ENCODE assay signal across 1 cellular context in the genomic region with DNA sequence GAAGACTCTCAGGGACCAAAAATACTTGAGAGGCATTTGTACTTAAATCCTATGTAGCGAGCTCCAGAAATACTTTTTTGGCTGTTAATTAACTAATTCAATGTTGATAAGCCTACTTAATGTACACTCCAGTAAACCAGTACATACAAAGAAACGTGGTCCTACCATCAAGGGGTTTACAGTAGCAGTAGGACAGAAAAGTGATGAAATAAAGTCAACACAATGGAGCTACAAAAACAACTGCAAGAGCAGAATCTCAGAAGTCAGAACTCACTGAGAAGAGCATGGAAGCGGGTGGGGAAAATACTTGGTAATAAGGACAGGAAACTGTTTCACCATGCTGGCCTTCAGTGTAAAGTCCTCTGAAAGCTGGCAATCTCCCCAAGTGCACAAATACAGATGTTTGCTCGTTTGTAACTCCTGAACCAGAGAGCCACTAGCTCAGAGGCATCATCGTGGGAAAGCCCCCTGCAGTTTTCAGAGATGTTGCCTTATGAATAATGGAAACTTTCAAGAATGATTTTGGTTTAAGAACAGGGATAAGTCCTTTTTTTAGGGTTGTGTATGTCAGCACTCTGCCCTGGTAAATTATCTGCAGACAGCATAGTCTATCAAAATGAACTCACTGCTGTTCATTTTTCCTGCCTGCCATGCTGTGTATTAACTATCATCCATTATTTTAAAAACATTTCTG.
TF ChIP-seq lines count a peak whose summit lies in the region.

No MANE protein-coding gene starts in this region.

TF ChIP-seq in GM12878, 131 proteins besides CTCF, POLR2A, EP300 and RAD21 (continued from another document and continues in another):
- TF ChIP-seq, protein P1, sequence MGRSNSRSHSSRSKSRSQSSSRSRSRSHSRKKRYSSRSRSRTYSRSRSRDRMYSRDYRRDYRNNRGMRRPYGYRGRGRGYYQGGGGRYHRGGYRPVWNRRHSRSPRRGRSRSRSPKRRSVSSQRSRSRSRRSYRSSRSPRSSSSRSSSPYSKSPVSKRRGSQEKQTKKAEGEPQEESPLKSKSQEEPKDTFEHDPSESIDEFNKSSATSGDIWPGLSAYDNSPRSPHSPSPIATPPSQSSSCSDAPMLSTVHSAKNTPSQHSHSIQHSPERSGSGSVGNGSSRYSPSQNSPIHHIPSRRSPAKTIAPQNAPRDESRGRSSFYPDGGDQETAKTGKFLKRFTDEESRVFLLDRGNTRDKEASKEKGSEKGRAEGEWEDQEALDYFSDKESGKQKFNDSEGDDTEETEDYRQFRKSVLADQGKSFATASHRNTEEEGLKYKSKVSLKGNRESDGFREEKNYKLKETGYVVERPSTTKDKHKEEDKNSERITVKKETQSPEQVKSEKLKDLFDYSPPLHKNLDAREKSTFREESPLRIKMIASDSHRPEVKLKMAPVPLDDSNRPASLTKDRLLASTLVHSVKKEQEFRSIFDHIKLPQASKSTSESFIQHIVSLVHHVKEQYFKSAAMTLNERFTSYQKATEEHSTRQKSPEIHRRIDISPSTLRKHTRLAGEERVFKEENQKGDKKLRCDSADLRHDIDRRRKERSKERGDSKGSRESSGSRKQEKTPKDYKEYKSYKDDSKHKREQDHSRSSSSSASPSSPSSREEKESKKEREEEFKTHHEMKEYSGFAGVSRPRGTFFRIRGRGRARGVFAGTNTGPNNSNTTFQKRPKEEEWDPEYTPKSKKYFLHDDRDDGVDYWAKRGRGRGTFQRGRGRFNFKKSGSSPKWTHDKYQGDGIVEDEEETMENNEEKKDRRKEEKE (IDR thresholded peaks at IDR 0.05), result no peak
- TF ChIP-seq SMAD1 (IDR thresholded peaks at IDR 0.05; ENCODE audit: low read depth, partially characterized antibody) (no peak), SMARCA5 (IDR thresholded peaks at IDR 0.05) (no peak), CREM (IDR thresholded peaks at IDR 0.05; ENCODE audit: low read depth) (0 out of 2 replicates have a peak, but pooled peaks have one; percentile 28), FOS (IDR thresholded peaks at IDR 0.05; ENCODE audit: borderline replicate concordance, extremely low read depth, insufficient read length) (no peak), FOXM1 (IDR thresholded peaks at IDR 0.05; ENCODE audit: low read depth, low read length) (peak; percentile 42; the same call in 1 of the 2 replicates), POU2F2 (IDR thresholded peaks at IDR 0.05; ENCODE audit: borderline replicate concordance, low read depth, low read length) (no peak), ATF7 (IDR thresholded peaks at IDR 0.05; ENCODE audit: low read depth) (peak; percentile 45; the same call in 1 of the 2 replicates), SRF (IDR thresholded peaks at IDR 0.05; ENCODE audit: low read depth in 2 of 2, low read length in 2 of 2) (no peak), STAT1 (conservative IDR thresholded peaks at IDR 0.05) (no peak), TCF12 (IDR thresholded peaks at IDR 0.05; ENCODE audit: low read depth, low read length) (0 out of 2 replicates have a peak, but pooled peaks have one; percentile 16), HDGF (IDR thresholded peaks at IDR 0.05) (peak; percentile 51; the same call in 1 of the 2 replicates), SREBF1 (IDR thresholded peaks at IDR 0.05; ENCODE audit: low read length) (no peak), ZNF24 (IDR thresholded peaks at IDR 0.05) (0 out of 2 replicates have a peak, but pooled peaks have one; percentile 10), POLR2AphosphoS5 (IDR thresholded peaks at IDR 0.05; ENCODE audit: low read length) (peak; percentile 36; the same call in 1 of the 2 replicates), BMI1 (IDR thresholded peaks at IDR 0.05; ENCODE audit: borderline replicate concordance) (no peak), RBBP5 (conservative IDR thresholded peaks at IDR 0.05) (no peak), YY1 (IDR thresholded peaks at IDR 0.05; ENCODE audit: low read depth, low read length) (0 out of 2 replicates have a peak, but pooled peaks have one; percentile 22), NFXL1 (IDR thresholded peaks at IDR 0.05; ENCODE audit: borderline replicate concordance) (no peak), PAX8 (IDR thresholded peaks at IDR 0.05) (no peak), KLF5 (IDR thresholded peaks at IDR 0.05; ENCODE audit: partially characterized antibody) (no peak), JUND (IDR thresholded peaks at IDR 0.05; ENCODE audit: low read depth, low read length) (no peak), SP1 (IDR thresholded peaks at IDR 0.05; ENCODE audit: low read depth, low read length) (peak; percentile 19), SUPT20H (IDR thresholded peaks at IDR 0.05; ENCODE audit: borderline replicate concordance, control insufficient read depth, low read depth, low read length) (no peak)
- TF ChIP-seq, protein P2, sequence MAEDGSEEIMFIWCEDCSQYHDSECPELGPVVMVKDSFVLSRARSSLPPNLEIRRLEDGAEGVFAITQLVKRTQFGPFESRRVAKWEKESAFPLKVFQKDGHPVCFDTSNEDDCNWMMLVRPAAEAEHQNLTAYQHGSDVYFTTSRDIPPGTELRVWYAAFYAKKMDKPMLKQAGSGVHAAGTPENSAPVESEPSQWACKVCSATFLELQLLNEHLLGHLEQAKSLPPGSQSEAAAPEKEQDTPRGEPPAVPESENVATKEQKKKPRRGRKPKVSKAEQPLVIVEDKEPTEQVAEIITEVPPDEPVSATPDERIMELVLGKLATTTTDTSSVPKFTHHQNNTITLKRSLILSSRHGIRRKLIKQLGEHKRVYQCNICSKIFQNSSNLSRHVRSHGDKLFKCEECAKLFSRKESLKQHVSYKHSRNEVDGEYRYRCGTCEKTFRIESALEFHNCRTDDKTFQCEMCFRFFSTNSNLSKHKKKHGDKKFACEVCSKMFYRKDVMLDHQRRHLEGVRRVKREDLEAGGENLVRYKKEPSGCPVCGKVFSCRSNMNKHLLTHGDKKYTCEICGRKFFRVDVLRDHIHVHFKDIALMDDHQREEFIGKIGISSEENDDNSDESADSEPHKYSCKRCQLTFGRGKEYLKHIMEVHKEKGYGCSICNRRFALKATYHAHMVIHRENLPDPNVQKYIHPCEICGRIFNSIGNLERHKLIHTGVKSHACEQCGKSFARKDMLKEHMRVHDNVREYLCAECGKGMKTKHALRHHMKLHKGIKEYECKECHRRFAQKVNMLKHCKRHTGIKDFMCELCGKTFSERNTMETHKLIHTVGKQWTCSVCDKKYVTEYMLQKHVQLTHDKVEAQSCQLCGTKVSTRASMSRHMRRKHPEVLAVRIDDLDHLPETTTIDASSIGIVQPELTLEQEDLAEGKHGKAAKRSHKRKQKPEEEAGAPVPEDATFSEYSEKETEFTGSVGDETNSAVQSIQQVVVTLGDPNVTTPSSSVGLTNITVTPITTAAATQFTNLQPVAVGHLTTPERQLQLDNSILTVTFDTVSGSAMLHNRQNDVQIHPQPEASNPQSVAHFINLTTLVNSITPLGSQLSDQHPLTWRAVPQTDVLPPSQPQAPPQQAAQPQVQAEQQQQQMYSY (CRISPR knock-in tag; IDR thresholded peaks at IDR 0.05), result no peak
- TF ChIP-seq, protein P3, sequence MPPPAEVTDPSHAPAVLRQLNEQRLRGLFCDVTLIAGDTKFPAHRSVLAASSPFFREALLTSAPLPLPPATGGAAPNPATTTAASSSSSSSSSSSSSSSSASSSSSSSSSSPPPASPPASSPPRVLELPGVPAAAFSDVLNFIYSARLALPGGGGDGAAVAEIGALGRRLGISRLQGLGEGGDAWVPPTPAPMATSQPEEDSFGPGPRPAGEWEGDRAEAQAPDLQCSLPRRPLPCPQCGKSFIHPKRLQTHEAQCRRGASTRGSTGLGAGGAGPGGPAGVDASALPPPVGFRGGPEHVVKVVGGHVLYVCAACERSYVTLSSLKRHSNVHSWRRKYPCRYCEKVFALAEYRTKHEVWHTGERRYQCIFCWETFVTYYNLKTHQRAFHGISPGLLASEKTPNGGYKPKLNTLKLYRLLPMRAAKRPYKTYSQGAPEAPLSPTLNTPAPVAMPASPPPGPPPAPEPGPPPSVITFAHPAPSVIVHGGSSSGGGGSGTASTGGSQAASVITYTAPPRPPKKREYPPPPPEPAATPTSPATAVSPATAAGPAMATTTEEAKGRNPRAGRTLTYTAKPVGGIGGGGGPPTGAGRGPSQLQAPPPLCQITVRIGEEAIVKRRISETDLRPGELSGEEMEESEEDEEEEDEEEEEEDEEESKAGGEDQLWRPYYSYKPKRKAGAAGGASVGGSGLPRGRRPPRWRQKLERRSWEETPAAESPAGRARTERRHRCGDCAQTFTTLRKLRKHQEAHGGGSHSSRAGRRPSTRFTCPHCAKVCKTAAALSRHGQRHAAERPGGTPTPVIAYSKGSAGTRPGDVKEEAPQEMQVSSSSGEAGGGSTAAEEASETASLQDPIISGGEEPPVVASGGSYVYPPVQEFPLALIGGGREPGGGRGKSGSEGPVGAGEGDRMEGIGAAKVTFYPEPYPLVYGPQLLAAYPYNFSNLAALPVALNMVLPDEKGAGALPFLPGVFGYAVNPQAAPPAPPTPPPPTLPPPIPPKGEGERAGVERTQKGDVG (CRISPR knock-in tag; IDR thresholded peaks at IDR 0.05), result no peak
- TF ChIP-seq, protein P4, sequence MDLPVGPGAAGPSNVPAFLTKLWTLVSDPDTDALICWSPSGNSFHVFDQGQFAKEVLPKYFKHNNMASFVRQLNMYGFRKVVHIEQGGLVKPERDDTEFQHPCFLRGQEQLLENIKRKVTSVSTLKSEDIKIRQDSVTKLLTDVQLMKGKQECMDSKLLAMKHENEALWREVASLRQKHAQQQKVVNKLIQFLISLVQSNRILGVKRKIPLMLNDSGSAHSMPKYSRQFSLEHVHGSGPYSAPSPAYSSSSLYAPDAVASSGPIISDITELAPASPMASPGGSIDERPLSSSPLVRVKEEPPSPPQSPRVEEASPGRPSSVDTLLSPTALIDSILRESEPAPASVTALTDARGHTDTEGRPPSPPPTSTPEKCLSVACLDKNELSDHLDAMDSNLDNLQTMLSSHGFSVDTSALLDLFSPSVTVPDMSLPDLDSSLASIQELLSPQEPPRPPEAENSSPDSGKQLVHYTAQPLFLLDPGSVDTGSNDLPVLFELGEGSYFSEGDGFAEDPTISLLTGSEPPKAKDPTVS (IDR thresholded peaks at IDR 0.05; ENCODE audit: low read depth, low read length), result no peak
- TF ChIP-seq, protein P5, sequence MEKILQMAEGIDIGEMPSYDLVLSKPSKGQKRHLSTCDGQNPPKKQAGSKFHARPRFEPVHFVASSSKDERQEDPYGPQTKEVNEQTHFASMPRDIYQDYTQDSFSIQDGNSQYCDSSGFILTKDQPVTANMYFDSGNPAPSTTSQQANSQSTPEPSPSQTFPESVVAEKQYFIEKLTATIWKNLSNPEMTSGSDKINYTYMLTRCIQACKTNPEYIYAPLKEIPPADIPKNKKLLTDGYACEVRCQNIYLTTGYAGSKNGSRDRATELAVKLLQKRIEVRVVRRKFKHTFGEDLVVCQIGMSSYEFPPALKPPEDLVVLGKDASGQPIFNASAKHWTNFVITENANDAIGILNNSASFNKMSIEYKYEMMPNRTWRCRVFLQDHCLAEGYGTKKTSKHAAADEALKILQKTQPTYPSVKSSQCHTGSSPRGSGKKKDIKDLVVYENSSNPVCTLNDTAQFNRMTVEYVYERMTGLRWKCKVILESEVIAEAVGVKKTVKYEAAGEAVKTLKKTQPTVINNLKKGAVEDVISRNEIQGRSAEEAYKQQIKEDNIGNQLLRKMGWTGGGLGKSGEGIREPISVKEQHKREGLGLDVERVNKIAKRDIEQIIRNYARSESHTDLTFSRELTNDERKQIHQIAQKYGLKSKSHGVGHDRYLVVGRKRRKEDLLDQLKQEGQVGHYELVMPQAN (conservative IDR thresholded peaks at IDR 0.05), result no peak
- TF ChIP-seq, protein P6, sequence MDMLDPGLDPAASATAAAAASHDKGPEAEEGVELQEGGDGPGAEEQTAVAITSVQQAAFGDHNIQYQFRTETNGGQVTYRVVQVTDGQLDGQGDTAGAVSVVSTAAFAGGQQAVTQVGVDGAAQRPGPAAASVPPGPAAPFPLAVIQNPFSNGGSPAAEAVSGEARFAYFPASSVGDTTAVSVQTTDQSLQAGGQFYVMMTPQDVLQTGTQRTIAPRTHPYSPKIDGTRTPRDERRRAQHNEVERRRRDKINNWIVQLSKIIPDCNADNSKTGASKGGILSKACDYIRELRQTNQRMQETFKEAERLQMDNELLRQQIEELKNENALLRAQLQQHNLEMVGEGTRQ (IDR thresholded peaks at IDR 0.05; ENCODE audit: borderline replicate concordance, low read depth, low read length), result no peak
- TF ChIP-seq, protein P7, sequence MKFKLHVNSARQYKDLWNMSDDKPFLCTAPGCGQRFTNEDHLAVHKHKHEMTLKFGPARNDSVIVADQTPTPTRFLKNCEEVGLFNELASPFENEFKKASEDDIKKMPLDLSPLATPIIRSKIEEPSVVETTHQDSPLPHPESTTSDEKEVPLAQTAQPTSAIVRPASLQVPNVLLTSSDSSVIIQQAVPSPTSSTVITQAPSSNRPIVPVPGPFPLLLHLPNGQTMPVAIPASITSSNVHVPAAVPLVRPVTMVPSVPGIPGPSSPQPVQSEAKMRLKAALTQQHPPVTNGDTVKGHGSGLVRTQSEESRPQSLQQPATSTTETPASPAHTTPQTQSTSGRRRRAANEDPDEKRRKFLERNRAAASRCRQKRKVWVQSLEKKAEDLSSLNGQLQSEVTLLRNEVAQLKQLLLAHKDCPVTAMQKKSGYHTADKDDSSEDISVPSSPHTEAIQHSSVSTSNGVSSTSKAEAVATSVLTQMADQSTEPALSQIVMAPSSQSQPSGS (IDR thresholded peaks at IDR 0.05; ENCODE audit: low read length), result no peak
- TF ChIP-seq, protein P8, sequence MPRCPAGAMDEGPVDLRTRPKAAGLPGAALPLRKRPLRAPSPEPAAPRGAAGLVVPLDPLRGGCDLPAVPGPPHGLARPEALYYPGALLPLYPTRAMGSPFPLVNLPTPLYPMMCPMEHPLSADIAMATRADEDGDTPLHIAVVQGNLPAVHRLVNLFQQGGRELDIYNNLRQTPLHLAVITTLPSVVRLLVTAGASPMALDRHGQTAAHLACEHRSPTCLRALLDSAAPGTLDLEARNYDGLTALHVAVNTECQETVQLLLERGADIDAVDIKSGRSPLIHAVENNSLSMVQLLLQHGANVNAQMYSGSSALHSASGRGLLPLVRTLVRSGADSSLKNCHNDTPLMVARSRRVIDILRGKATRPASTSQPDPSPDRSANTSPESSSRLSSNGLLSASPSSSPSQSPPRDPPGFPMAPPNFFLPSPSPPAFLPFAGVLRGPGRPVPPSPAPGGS (IDR thresholded peaks at IDR 0.05; ENCODE audit: borderline replicate concordance, insufficient read depth, low read depth, low read length, poor library complexity, severe bottlenecking), result peak; percentile 79
- TF ChIP-seq, protein P9, sequence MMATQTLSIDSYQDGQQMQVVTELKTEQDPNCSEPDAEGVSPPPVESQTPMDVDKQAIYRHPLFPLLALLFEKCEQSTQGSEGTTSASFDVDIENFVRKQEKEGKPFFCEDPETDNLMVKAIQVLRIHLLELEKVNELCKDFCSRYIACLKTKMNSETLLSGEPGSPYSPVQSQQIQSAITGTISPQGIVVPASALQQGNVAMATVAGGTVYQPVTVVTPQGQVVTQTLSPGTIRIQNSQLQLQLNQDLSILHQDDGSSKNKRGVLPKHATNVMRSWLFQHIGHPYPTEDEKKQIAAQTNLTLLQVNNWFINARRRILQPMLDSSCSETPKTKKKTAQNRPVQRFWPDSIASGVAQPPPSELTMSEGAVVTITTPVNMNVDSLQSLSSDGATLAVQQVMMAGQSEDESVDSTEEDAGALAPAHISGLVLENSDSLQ (IDR thresholded peaks at IDR 0.05), result no peak
